25 cellular contexts compared by ENCODE assay signal in the genomic region with DNA sequence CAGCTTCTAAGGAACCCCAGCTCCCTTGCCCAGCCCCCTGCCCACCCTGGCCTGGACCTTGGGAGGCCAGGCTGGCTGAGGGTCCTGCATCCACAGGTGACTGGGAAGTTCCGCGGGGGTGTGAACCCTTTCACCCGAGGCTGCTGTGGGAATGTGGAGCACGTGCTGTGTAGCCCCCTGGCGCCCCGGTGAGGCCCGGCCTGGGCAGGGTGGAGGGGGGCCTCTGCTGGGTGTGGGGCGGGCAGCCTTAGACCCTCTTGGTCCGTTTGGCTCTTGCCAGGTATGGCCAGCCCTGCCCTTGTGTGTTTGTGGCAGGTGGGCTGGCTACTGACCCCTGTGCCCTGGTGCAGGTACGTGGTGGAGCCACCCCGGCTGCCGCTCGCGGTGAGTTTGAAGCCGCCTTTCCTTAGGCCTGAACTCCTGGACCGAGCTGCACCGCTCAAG. TPM values are rescaled to one million over a fixed set of nuclear protein-coding genes. Genes with fewer than 3 reads are reported as not detected.
"Had no signal": no experiment of that assay in that cellular context is flagged by ENCODE, and none has a peak within 500 bp of the region (broad histone marks: within the 10 kb centered on the region; RNA-seq: fewer than 3 reads in every experiment).

No MANE protein-coding gene starts in this region.

- ATAC-seq: T-cell had no signal

- H3K9me2 ChIP-seq: SK-N-SH had no signal

- DNase-seq: Kasumi-1, MM.1S, NCI-H1092 treated with DMSO at 0.1 percent for 48 hours, NCI-H1436, NCI-H187, NCI-H2029, NCI-H2081 treated with DMSO at 0.1 percent for 48 hours, NCI-H2171, NCI-H226, NCI-H446, NCI-H510A, NCI-H524 treated with DMSO at 0.1 percent for 48 hours, NCI-H69, NCI-H774, OCI-M1, RPMI8226, SHP77, SK-N-SH, SW 1271, T-cell had no signal

- H3K9ac ChIP-seq: KMS-11, SK-N-SH had no signal

- H3K27ac ChIP-seq: HL-60, KMS-11 had no signal

- H3K9me3 ChIP-seq: SK-N-SH had no signal

- FAIRE-seq: HTR-8/SVneo, RCC 7860 had no signal

- H3K4me2 ChIP-seq: KMS-11 had no signal

RNA-seq across cellular contexts. Expression of gene CCDC188, which starts 10.3 kb away (rescaled TPM):
- total RNA-seq: SK-MEL-5 had no signal
